Comparison of ENCODE assay signal across 8 cellular contexts in genomic region chr6:37170273-37171140, GRCh38. TPM values are rescaled to one million over a fixed set of nuclear protein-coding genes. Genes with fewer than 3 reads are reported as not detected.
DNase-seq lines count a peak whose midpoint lies in the region; ATAC-seq and FAIRE-seq lines count a peak whose summit lies in the region.

No MANE protein-coding gene starts in this region.

- peak; percentile 11 for ATAC-seq in GM21423 (IDR thresholded peaks at IDR 0.05; ENCODE audit: unreplicated experiment)

- peak overlapping the region; percentile 89 for H3K4me3 ChIP-seq in iPS-18a (ENCODE audit: low read length)
- peak overlapping the region; percentile 93 to 100 for H3K4me3 ChIP-seq in small intestine (ENCODE audit: low read depth in 1 of 2, low read length in 2 of 2)

- H3K9me3 ChIP-seq in iPS-18a (ENCODE audit: control insufficient read depth, low read depth, low read length) (no peaks in the 10 kb centered on the region), small intestine (ENCODE audit: control insufficient read depth, low read depth) (no peaks in the 10 kb centered on the region)

- 0 to 1% (median 0%) methylated on average over 65 to 89 of the region's 89 CpGs for WGBS in small intestine, 3 donors

- DNase-seq in Daoy (ENCODE audit: low read depth) (peak; percentile 73), HT-29 (ENCODE audit: low spot score) (peak; percentile 58), SK-MEL-5 (ENCODE audit: low read depth, low spot score) (peak; percentile 17), astrocyte of the hippocampus (ENCODE audit: low read depth, low spot score) (peak; percentile 79), small intestine (peak; percentile 43), dedifferentiated amniotic fluid mesenchymal stem cell (ENCODE audit: extremely low spot score) (no peak)

- H3K9ac ChIP-seq in iPS-18a (ENCODE audit: low read length), result peak overlapping the region; percentile 82

- H3K27me3 ChIP-seq in iPS-18a (ENCODE audit: control insufficient read depth, insufficient read depth, low read length), result peaks cover 6% of the 10 kb centered on the region
- H3K27me3 ChIP-seq in small intestine (ENCODE audit: control insufficient read depth in 2 of 2, insufficient read depth in 2 of 2, low read length in 2 of 2), result no peaks in the 10 kb centered on the region

- no peak overlapping the region for H3K27ac ChIP-seq in iPS-18a (ENCODE audit: low read length)
- peak overlapping the region; percentile 96 to 98 for H3K27ac ChIP-seq in small intestine (ENCODE audit: low read depth in 1 of 2, low read length in 1 of 2)

- H3K36me3 ChIP-seq in iPS-18a (ENCODE audit: control insufficient read depth, low read depth, low read length) (peaks cover 33% of the 10 kb centered on the region), small intestine (ENCODE audit: control insufficient read depth in 2 of 2, insufficient read depth in 2 of 2, low read length in 2 of 2) (peaks cover 5 to 33% of the 10 kb centered on the region in 2 donors)

- in situ Hi-C loops in SK-MEL-5 (cut with HindIII; ENCODE audit: low pct_unique_long_range_greater_than_20kb, low sequenced_read_pairs), result no loop called here

- H3K4me1 ChIP-seq in iPS-18a (ENCODE audit: control insufficient read depth, low read depth, low read length), result peaks cover 12% of the 10 kb centered on the region
- H3K4me1 ChIP-seq in small intestine (ENCODE audit: control insufficient read depth in 2 of 2, insufficient read depth in 1 of 2, low read depth in 1 of 2, low read length in 1 of 2), result peaks cover 0 to 8% of the 10 kb centered on the region in 2 donors

- FAIRE-seq in small intestine (lab: Jason Lieb, UNC), result no peak

RNA-seq across cellular contexts. Expression of gene PIM1, which starts 0.6 kb away (rescaled TPM):
- total RNA-seq in Daoy (2014; rRNA removed; shearing (Covaris generic)), result 33.3 and 45.3 TPM in 2 replicates
- total RNA-seq in HT-29 (2014; rRNA removed; shearing (Covaris generic)), result 20.0 and 23.6 TPM in 2 replicates
- total RNA-seq in SK-MEL-5 (2014; rRNA removed; shearing (Covaris generic)), result 0.85 and 1.1 TPM in 2 replicates
- 1.5 and 1.8 TPM in 2 replicates for polyA plus RNA-seq in SK-MEL-5 (2015; cell fraction: cytosol; rRNA removed)
- 2.9 and 4.2 TPM in 2 replicates for polyA plus RNA-seq in SK-MEL-5 (2015; cell fraction: nucleus; rRNA removed)
- polyA plus RNA-seq in small intestine, result 100 to 1,000 TPM in 1 of 3 donors, 10 to 100 TPM in 2; 26.0 to 118 (median 62.8) TPM

Comparison
In these comparisons a context has a peak if more than half of its experiments do, and no peak if none do; other contexts are left out.
1. RNA of gene PIM1, which starts 0.6 kb away (total RNA-seq): 33.3 to 45.3 TPM in Daoy and 20.0 to 23.6 TPM in HT-29; 0.85 to 1.1 TPM in SK-MEL-5; every median in the first group is over 10 times any median in the second.